10 cellular contexts compared by ENCODE assay signal in the genomic region with DNA sequence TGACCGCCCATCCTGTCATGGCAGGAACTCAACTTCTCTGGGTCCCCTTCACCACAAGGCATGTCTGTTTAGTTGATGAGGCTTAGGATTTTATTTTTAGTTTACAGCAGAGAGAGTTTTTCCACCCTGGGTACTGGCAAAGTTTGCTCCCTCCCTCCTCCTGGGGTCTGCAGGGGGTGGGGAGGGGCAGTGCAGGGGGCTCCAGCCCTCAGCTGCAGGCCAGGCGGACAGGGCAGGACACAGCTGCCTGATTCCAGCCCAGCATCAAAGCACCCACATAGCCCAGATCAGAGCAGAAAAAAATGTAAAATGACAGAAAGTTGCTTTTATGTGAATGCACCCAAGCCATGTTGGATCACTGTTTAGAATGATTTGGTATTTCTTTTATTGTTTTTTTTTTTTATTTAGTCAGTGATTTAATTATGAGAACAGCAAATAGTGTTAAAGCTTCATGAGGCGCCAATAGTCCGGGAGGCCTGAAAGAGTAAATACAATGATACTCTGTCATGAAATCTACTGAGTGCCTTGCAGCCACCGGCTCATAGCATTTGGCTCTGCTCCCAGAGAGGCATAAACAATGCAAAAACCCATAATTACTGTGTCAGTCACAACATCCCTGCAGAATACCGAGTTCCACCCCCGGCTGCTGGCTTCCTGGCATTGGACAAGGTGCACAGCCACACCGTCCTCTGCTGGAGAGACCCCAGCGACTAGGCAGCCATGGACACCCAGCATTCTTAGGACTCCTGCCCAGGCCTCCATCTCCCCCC.
DNase-seq lines count a peak whose midpoint lies in the region; ATAC-seq, FAIRE-seq and TF ChIP-seq lines count a peak whose summit lies in the region.
"Had no signal": no experiment of that assay in that cellular context is flagged by ENCODE, and none has a peak within 500 bp of the region (broad histone marks: within the 10 kb centered on the region; RNA-seq: fewer than 3 reads in every experiment).

No MANE protein-coding gene starts in this region.

- POLR2A ChIA-PET in naive thymus-derived CD8-positive, alpha-beta T cell (lab: Charles Lee) = no interaction called here

- peaks cover 8% of the 10 kb centered on the region for H3K9me3 Mint-ChIP-seq in endothelial cell (ENCODE audit: unreplicated experiment)
- H3K9me3 Mint-ChIP-seq in naive thymus-derived CD8-positive, alpha-beta T cell = peaks cover 4 to 25% (median 12%) of the 10 kb centered on the region in 9 donors

- 0 out of 2 replicates have a peak overlapping the region, but pooled peaks have one; percentile 8 for H3K4me3 ChIP-seq in LNCaP clone FGC (ENCODE audit: low read depth, low read length)
- H3K4me3 ChIP-seq in coronary artery = no peak overlapping the region
- H3K4me3 ChIP-seq: sigmoid colon had no signal

- no peak for FAIRE-seq in GM19239 (lab: Jason Lieb, UNC)

- DNase-seq in A172 (ENCODE audit: low spot score) (peak; percentile 78), LNCaP clone FGC (ENCODE audit: low read depth) (peak; percentile 98), kidney tubule cell (ENCODE audit: low spot score) (peak; percentile 68), GM19239 (ENCODE audit: insufficient read length, low spot score) (no peak), endothelial cell (ENCODE audit: low spot score) (no peak), coronary artery (ENCODE audit: low spot score) (no peak)
- no peak for DNase-seq in naive thymus-derived CD8-positive, alpha-beta T cell
- DNase-seq: activated CD8-positive, alpha-beta memory T cell treated with anti-CD3 and anti-CD28 coated beads, Interleukin-2, amount 50 U/mL, for 4 hours; sigmoid colon had no signal

- ATAC-seq in naive thymus-derived CD8-positive, alpha-beta T cell = no peak

- H3K4me1 Mint-ChIP-seq in endothelial cell (ENCODE audit: unreplicated experiment) = peaks cover 10% of the 10 kb centered on the region
- H3K4me1 Mint-ChIP-seq in naive thymus-derived CD8-positive, alpha-beta T cell = peaks cover 2 to 15% (median 4%) of the 10 kb centered on the region in 4 donors

- peaks cover 9% of the 10 kb centered on the region for H3K27me3 Mint-ChIP-seq in endothelial cell (ENCODE audit: unreplicated experiment)
- H3K27me3 Mint-ChIP-seq in naive thymus-derived CD8-positive, alpha-beta T cell = peaks cover 0 to 32% (median 5%) of the 10 kb centered on the region in 5 donors

- no peak overlapping the region for H3K4me3 Mint-ChIP-seq in endothelial cell (ENCODE audit: unreplicated experiment)
- no peak overlapping the region for H3K4me3 Mint-ChIP-seq in naive thymus-derived CD8-positive, alpha-beta T cell

- peak; percentile 16; the same call in 1 of the 2 replicates for TF ChIP-seq CTCF in LNCaP clone FGC (IDR thresholded peaks at IDR 0.05; ENCODE audit: control insufficient read depth, extremely low read depth, insufficient read depth)
- TF ChIP-seq CTCF in endothelial cell (IDR thresholded peaks at IDR 0.05; ENCODE audit: unreplicated experiment) = no peak
- no peak for TF ChIP-seq CTCF in coronary artery (IDR thresholded peaks at IDR 0.05)

- H3K27ac Mint-ChIP-seq in endothelial cell (ENCODE audit: unreplicated experiment) = no peak overlapping the region
- H3K27ac Mint-ChIP-seq in naive thymus-derived CD8-positive, alpha-beta T cell = no peak overlapping the region

- no peaks in the 10 kb centered on the region for H3K36me3 Mint-ChIP-seq in endothelial cell (ENCODE audit: low read depth, unreplicated experiment)
- peaks cover 0 to 20% (median 0%) of the 10 kb centered on the region in 3 donors for H3K36me3 Mint-ChIP-seq in naive thymus-derived CD8-positive, alpha-beta T cell

- H3K27ac ChIP-seq in angular gyrus (ENCODE audit: low read depth, low read length) (peak overlapping the region; percentile 24), coronary artery (no peak overlapping the region)
- H3K27ac ChIP-seq: sigmoid colon had no signal

Comparison
In these comparisons a context has a peak if more than half of its experiments do, and no peak if none do; other contexts are left out.
1. DNase-seq: peak in A172 (single experiment), LNCaP clone FGC (single experiment) and kidney tubule cell (single experiment); none in GM19239 (single experiment), endothelial cell (single experiment), coronary artery (single experiment) and naive thymus-derived CD8-positive, alpha-beta T cell (0 of 10).